8 cellular contexts compared by ENCODE assay signal in the genomic region with DNA sequence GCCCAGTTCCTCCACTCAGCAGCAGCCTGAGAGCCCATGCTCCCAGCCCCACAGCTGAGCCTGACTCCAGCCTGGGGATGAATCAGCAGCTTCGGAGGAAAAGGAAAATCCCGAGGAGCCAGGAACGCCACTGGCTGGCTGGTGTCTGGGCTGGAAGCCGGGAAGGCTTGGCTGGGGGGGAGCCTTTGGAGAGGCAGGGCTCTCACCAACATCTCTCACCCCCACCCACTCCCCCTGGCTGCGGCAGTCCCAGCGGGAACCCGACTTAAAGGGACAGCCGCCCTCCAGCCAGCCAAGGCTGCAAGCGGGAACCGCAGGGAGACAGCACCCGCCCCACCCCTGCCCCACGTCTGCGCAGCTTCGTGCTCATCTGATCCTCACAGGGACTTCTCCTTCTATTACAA. TPM values are rescaled to one million over a fixed set of nuclear protein-coding genes. Genes with fewer than 3 reads are reported as not detected.
DNase-seq lines count a peak whose midpoint lies in the region; ATAC-seq and TF ChIP-seq lines count a peak whose summit lies in the region.

No MANE protein-coding gene starts in this region.

- peaks cover 2% of the 10 kb centered on the region for H3K4me1 Mint-ChIP-seq in activated CD4-positive, alpha-beta T cell treated with anti-CD3 and anti-CD28 coated beads, Interleukin-2, amount 10 ng/mL, durations not matched to agents 24 days and 14 days
- H3K4me1 Mint-ChIP-seq in T-cell, result peaks cover 0 to 7% (median 3%) of the 10 kb centered on the region in 3 donors

- no peak overlapping the region for H3K27ac Mint-ChIP-seq in activated CD4-positive, alpha-beta T cell treated with anti-CD3 and anti-CD28 coated beads, Interleukin-2, amount 10 ng/mL, durations not matched to agents 24 days and 14 days
- H3K27ac Mint-ChIP-seq in T-cell, result no peak overlapping the region

- no peaks in the 10 kb centered on the region for H3K9me3 Mint-ChIP-seq in activated CD4-positive, alpha-beta T cell treated with anti-CD3 and anti-CD28 coated beads, Interleukin-2, amount 10 ng/mL, durations not matched to agents 24 days and 14 days
- no peaks in the 10 kb centered on the region for H3K9me3 Mint-ChIP-seq in T-cell

- no peak overlapping the region for H3K4me3 Mint-ChIP-seq in activated CD4-positive, alpha-beta T cell treated with anti-CD3 and anti-CD28 coated beads, Interleukin-2, amount 10 ng/mL, durations not matched to agents 24 days and 14 days
- no peak overlapping the region for H3K4me3 Mint-ChIP-seq in T-cell

- intact Hi-C loops in activated CD4-positive, alpha-beta T cell treated with anti-CD3 and anti-CD28 coated beads, Interleukin-2, amount 10 ng/mL, durations not matched to agents 24 days and 14 days (cut with micrococcal nuclease), result no loop called here

- no peaks in the 10 kb centered on the region for H3K27me3 Mint-ChIP-seq in activated CD4-positive, alpha-beta T cell treated with anti-CD3 and anti-CD28 coated beads, Interleukin-2, amount 10 ng/mL, durations not matched to agents 24 days and 14 days
- no peaks in the 10 kb centered on the region for H3K27me3 Mint-ChIP-seq in T-cell

- no peaks in the 10 kb centered on the region for H3K9me3 ChIP-seq in thoracic aorta

- H3K4me3 ChIP-seq in thoracic aorta, result peak overlapping the region; percentile 78

- POLR2A ChIA-PET in T-cell (lab: Charles Lee), result no interaction called here

- H3K27ac ChIP-seq in cingulate gyrus (ENCODE audit: low read depth, low read length), result peak overlapping the region; percentile 98
- H3K27ac ChIP-seq in thoracic aorta, result peak overlapping the region; percentile 55 to 74

- no peaks in the 10 kb centered on the region for H3K27me3 ChIP-seq in thoracic aorta (replicated peaks; ENCODE audit: insufficient read depth)

- H3K4me1 ChIP-seq in thoracic aorta (ENCODE audit: control insufficient read depth in 1 of 2, low read depth in 2 of 2), result peaks cover 18 to 64% of the 10 kb centered on the region in 2 donors

- TF ChIP-seq CTCF in thoracic aorta (IDR thresholded peaks at IDR 0.05), result peak; percentile 21

- CTCF ChIA-PET in T-cell (lab: Charles Lee), result no interaction called here

- H3K36me3 ChIP-seq in thoracic aorta, result no peaks in the 10 kb centered on the region

- no peaks in the 10 kb centered on the region for H3K36me3 Mint-ChIP-seq in activated CD4-positive, alpha-beta T cell treated with anti-CD3 and anti-CD28 coated beads, Interleukin-2, amount 10 ng/mL, durations not matched to agents 24 days and 14 days (ENCODE audit: low read depth)
- H3K36me3 Mint-ChIP-seq in T-cell, result peaks cover 15% of the 10 kb centered on the region

- peak; percentile 78 for DNase-seq in LHCN-M2 (ENCODE audit: low read depth)
- DNase-seq in left lobe of liver (ENCODE audit: low spot score), result no peak
- peak; percentile 71 for DNase-seq in thoracic aorta (ENCODE audit: low spot score)
- no peak for DNase-seq in activated CD4-positive, alpha-beta T cell treated with anti-CD3 and anti-CD28 coated beads, Interleukin-2, amount 10 ng/mL, durations not matched to agents 24 days and 14 days
- no peak for DNase-seq in T-cell

- peak; percentile 21 for ATAC-seq in left lobe of liver
- peak; percentile 76 for ATAC-seq in thoracic aorta (ENCODE audit: insufficient number of reproducible peaks, low FRiP score, low read depth)
- no peak for ATAC-seq in GM21381 (IDR thresholded peaks at IDR 0.05; ENCODE audit: unreplicated experiment)
- no peak for ATAC-seq in HG02981 (IDR thresholded peaks at IDR 0.05; ENCODE audit: unreplicated experiment)
- ATAC-seq in T-cell (replicated peaks in 1 of 4), result no peak

RNA-seq across cellular contexts. Expression of a gene that starts 28.4 kb away (rescaled TPM):
- total RNA-seq in LHCN-M2 (2014; rRNA removed), result 27.3 and 31.7 TPM in 2 replicates
- 28.8 TPM for polyA plus RNA-seq in LHCN-M2 (2012)
- total RNA-seq in left lobe of liver, result 44.2 TPM
- 10 to 100 TPM; 76.9 to 99.1 TPM for total RNA-seq in thoracic aorta
- total RNA-seq in activated CD4-positive, alpha-beta T cell treated with anti-CD3 and anti-CD28 coated beads, Interleukin-2, amount 10 ng/mL, durations not matched to agents 24 days and 14 days, result 45.3 and 45.6 TPM in 2 replicates
- 10 to 100 TPM; 21.2 to 40.2 (median 30.8) TPM for total RNA-seq in T-cell

RNA-seq across cellular contexts. Expression of a gene that starts 48.6 kb away (rescaled TPM):
- 71.4 and 81.2 TPM in 2 replicates for total RNA-seq in LHCN-M2 (2014; rRNA removed)
- 13.7 TPM for polyA plus RNA-seq in LHCN-M2 (2012)
- 31.7 TPM for total RNA-seq in left lobe of liver
- total RNA-seq in thoracic aorta, result 10 to 100 TPM; 27.8 to 31.6 TPM
- 167 and 168 TPM in 2 replicates for total RNA-seq in activated CD4-positive, alpha-beta T cell treated with anti-CD3 and anti-CD28 coated beads, Interleukin-2, amount 10 ng/mL, durations not matched to agents 24 days and 14 days
- total RNA-seq in T-cell, result 100 to 1,000 TPM in 4 of 5 donors, 10 to 100 TPM in 1; 97.0 to 151 (median 126) TPM

Comparison
In these comparisons a context has a peak if more than half of its experiments do, and no peak if none do; other contexts are left out.
1. DNase-seq: peak in LHCN-M2 (single experiment) and thoracic aorta (single experiment); none in left lobe of liver (single experiment), activated CD4-positive, alpha-beta T cell treated with anti-CD3 and anti-CD28 coated beads, Interleukin-2, amount 10 ng/mL, durations not matched to agents 24 days and 14 days (single experiment) and T-cell (0 of 34).
2. ATAC-seq: peak in left lobe of liver (single experiment) and thoracic aorta (single experiment); none in GM21381 (single experiment), HG02981 (single experiment) and T-cell (0 of 4).